In the genomic region with DNA sequence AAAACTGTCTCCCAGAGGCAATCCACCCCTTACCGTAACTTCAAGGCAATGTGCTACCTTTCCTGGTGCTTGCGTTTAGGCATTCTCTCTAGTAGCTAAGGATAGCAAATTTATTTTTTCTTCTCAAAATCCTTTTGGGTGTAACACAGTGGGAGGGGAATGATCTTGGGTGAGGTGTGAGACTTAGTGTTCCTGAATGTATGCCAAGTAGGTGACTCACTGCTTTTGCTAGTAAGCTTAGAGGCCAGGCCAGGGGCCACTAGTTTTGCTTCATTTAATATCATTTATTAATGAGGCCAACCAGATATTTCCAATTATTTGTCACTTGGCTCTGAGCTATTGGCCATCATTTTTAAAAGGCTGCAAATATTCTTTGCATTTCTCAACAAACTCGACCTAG, we compare ENCODE assay signal across 11 cellular contexts.
A peak's percentile ranks its signal among the peaks of the same experiment; 100 is the strongest.
DNase-seq lines count a peak whose midpoint lies in the region; FAIRE-seq and TF ChIP-seq lines count a peak whose summit lies in the region.
"Had no signal": no experiment of that assay in that cellular context is flagged by ENCODE, and none has a peak within 500 bp of the region (broad histone marks: within the 10 kb centered on the region; RNA-seq: fewer than 3 reads in every experiment).

No MANE protein-coding gene starts in this region.

- H3K9me3 ChIP-seq in adipocyte (ENCODE audit: control insufficient read depth, low read length) (no peaks in the 10 kb centered on the region), small intestine (ENCODE audit: control insufficient read depth, low read depth) (no peaks in the 10 kb centered on the region)
- H3K9me3 ChIP-seq: heart right ventricle had no signal

- H3K9ac ChIP-seq in adipocyte (ENCODE audit: low read length), result no peak overlapping the region

- CTCF ChIA-PET in activated CD4-positive, alpha-beta T cell treated with anti-CD3 and anti-CD28 coated beads, Interleukin-2, amount 10 ng/mL, durations not matched to agents 7 days and 5 days (lab: Charles Lee), result no interaction called here

- no peak for TF ChIP-seq CTCF in fibroblast of villous mesenchyme (IDR thresholded peaks at IDR 0.05; ENCODE audit: insufficient read depth, low read depth, low read length)

- H3K36me3 ChIP-seq in adipocyte (ENCODE audit: control insufficient read depth, insufficient read depth, low read length, severe bottlenecking), result no peaks in the 10 kb centered on the region
- no peaks in the 10 kb centered on the region for H3K36me3 ChIP-seq in small intestine (ENCODE audit: control insufficient read depth in 2 of 2, insufficient read depth in 2 of 2, low read length in 2 of 2)
- H3K36me3 ChIP-seq: heart right ventricle had no signal

- peak; percentile 45 for DNase-seq in HS-27A (ENCODE audit: low read depth)
- DNase-seq in adipocyte (ENCODE audit: low read depth), result peak; percentile 19
- DNase-seq in fibroblast of villous mesenchyme (ENCODE audit: low read depth), result peak; percentile 13
- DNase-seq in small intestine, result peak; percentile 8
- no peak for DNase-seq in activated CD4-positive, alpha-beta T cell treated with anti-CD3 and anti-CD28 coated beads, Interleukin-2, amount 10 ng/mL, durations not matched to agents 7 days and 5 days
- no peak for DNase-seq in NCI-H1930 (lab: John Stamatoyannopoulos, UW)
- DNase-seq in SW 1271 (lab: John Stamatoyannopoulos, UW), result no peak
- DNase-seq: activated naive CD8-positive, alpha-beta T cell treated with anti-CD3 and anti-CD28 coated beads, Interleukin-2, amount 10 ng/mL, durations not matched to agents 7 days and 5 days; heart right ventricle; NCI-H1105 treated with DMSO at 0.1 percent for 48 hours; NCI-H524 treated with DMSO at 0.1 percent for 48 hours had no signal

- no peak overlapping the region for H3K4me3 Mint-ChIP-seq in activated CD4-positive, alpha-beta T cell treated with anti-CD3 and anti-CD28 coated beads, Interleukin-2, amount 10 ng/mL, durations not matched to agents 7 days and 5 days
- H3K4me3 Mint-ChIP-seq: activated naive CD8-positive, alpha-beta T cell treated with anti-CD3 and anti-CD28 coated beads, Interleukin-2, amount 10 ng/mL, durations not matched to agents 7 days and 5 days had no signal

- H3K27me3 ChIP-seq in adipocyte (replicated peaks; ENCODE audit: control insufficient read depth, insufficient read depth, low read length) (peaks cover 15% of the 10 kb centered on the region), small intestine (ENCODE audit: control insufficient read depth in 2 of 2, insufficient read depth in 2 of 2, low read length in 2 of 2) (no peaks in the 10 kb centered on the region)

- no peaks in the 10 kb centered on the region for H3K36me3 Mint-ChIP-seq in activated CD4-positive, alpha-beta T cell treated with anti-CD3 and anti-CD28 coated beads, Interleukin-2, amount 10 ng/mL, durations not matched to agents 7 days and 5 days (ENCODE audit: low read depth)
- H3K36me3 Mint-ChIP-seq: activated naive CD8-positive, alpha-beta T cell treated with anti-CD3 and anti-CD28 coated beads, Interleukin-2, amount 10 ng/mL, durations not matched to agents 7 days and 5 days had no signal

- FAIRE-seq in small intestine (lab: Jason Lieb, UNC), result no peak

- no peaks in the 10 kb centered on the region for H3K9me3 Mint-ChIP-seq in activated CD4-positive, alpha-beta T cell treated with anti-CD3 and anti-CD28 coated beads, Interleukin-2, amount 10 ng/mL, durations not matched to agents 7 days and 5 days
- H3K9me3 Mint-ChIP-seq: activated naive CD8-positive, alpha-beta T cell treated with anti-CD3 and anti-CD28 coated beads, Interleukin-2, amount 10 ng/mL, durations not matched to agents 7 days and 5 days had no signal

- H3K27me3 Mint-ChIP-seq in activated CD4-positive, alpha-beta T cell treated with anti-CD3 and anti-CD28 coated beads, Interleukin-2, amount 10 ng/mL, durations not matched to agents 7 days and 5 days, result no peaks in the 10 kb centered on the region

- peaks cover 26% of the 10 kb centered on the region for H3K4me1 ChIP-seq in adipocyte (ENCODE audit: control insufficient read depth, insufficient read depth, low read length)
- H3K4me1 ChIP-seq in small intestine (ENCODE audit: control insufficient read depth in 2 of 2, insufficient read depth in 1 of 2, low read depth in 1 of 2, low read length in 1 of 2), result no peaks in the 10 kb centered on the region

- H3K4me1 Mint-ChIP-seq in activated CD4-positive, alpha-beta T cell treated with anti-CD3 and anti-CD28 coated beads, Interleukin-2, amount 10 ng/mL, durations not matched to agents 7 days and 5 days, result no peaks in the 10 kb centered on the region
- H3K4me1 Mint-ChIP-seq: activated naive CD8-positive, alpha-beta T cell treated with anti-CD3 and anti-CD28 coated beads, Interleukin-2, amount 10 ng/mL, durations not matched to agents 7 days and 5 days had no signal

- POLR2A ChIA-PET in activated CD4-positive, alpha-beta T cell treated with anti-CD3 and anti-CD28 coated beads, Interleukin-2, amount 10 ng/mL, durations not matched to agents 7 days and 5 days (lab: Charles Lee), result no interaction called here

- 63 to 73% (median 69%) methylated on average over 3 of the region's 3 CpGs for WGBS in small intestine, 3 donors

- no peak overlapping the region for H3K4me3 ChIP-seq in adipocyte (ENCODE audit: low read length)
- no peak overlapping the region for H3K4me3 ChIP-seq in fibroblast of villous mesenchyme (ENCODE audit: low read depth, low read length)
- H3K4me3 ChIP-seq in small intestine (ENCODE audit: low read depth in 1 of 2, low read length in 2 of 2), result no peak overlapping the region
- H3K4me3 ChIP-seq: heart right ventricle had no signal

- no peak overlapping the region for H3K27ac ChIP-seq in small intestine (ENCODE audit: low read depth in 1 of 2, low read length in 1 of 2)
- H3K27ac ChIP-seq: heart right ventricle had no signal

- no peak overlapping the region for H3K27ac Mint-ChIP-seq in activated CD4-positive, alpha-beta T cell treated with anti-CD3 and anti-CD28 coated beads, Interleukin-2, amount 10 ng/mL, durations not matched to agents 7 days and 5 days

Comparison
In these comparisons a context has a peak if more than half of its experiments do, and no peak if none do; other contexts are left out.
1. DNase-seq: peak in HS-27A (single experiment), adipocyte (single experiment), fibroblast of villous mesenchyme (single experiment) and small intestine (single experiment); none in activated CD4-positive, alpha-beta T cell treated with anti-CD3 and anti-CD28 coated beads, Interleukin-2, amount 10 ng/mL, durations not matched to agents 7 days and 5 days (single experiment), NCI-H1930 (0 of 2) and SW 1271 (0 of 2).